Comparison of ENCODE assay signal across 17 cellular contexts in genomic region chr12:120209851-120210250, GRCh38. TPM values are rescaled to one million over a fixed set of nuclear protein-coding genes. Genes with fewer than 3 reads are reported as not detected.
A peak's percentile ranks its signal among the peaks of the same experiment; 100 is the strongest.
DNase-seq lines count a peak whose midpoint lies in the region; ATAC-seq, FAIRE-seq and TF ChIP-seq lines count a peak whose summit lies in the region.
"Had no signal": no experiment of that assay in that cellular context is flagged by ENCODE, and none has a peak within 500 bp of the region (broad histone marks: within the 10 kb centered on the region; RNA-seq: fewer than 3 reads in every experiment).

No MANE protein-coding gene starts in this region.

- dilution Hi-C loops in keratinocyte (cut with MboI; ENCODE audit: extremely low pct_ligation_motif_present, low sequenced_read_pairs) = no loop called here

- DNase-seq in RWPE2 (ENCODE audit: low spot score) (no peak), endodermal cell (peak; percentile 52), keratinocyte (ENCODE audit: low read depth, low spot score) (no peak), DMS79 treated with DMSO at 0.1 percent for 48 hours (lab: John Stamatoyannopoulos, UW) (no peak), Right ventricle myocardium inferior (ENCODE audit: missing footprints) (no peak), DMS79 (lab: John Stamatoyannopoulos, UW) (no peak), NCI-H524 treated with DMSO at 0.1 percent for 48 hours (lab: John Stamatoyannopoulos, UW) (no peak)
- DNase-seq: BE2C; CD4-positive, alpha-beta T cell; DMS53; GM23248; KG1; NCI-H146; NCI-H2081 treated with DMSO at 0.1 percent for 48 hours; NCI-H510A treated with DMSO at 0.1 percent for 48 hours; SHP77; SK-N-SH had no signal

- H3K79me2 ChIP-seq in keratinocyte (ENCODE audit: control insufficient read depth, insufficient read depth, low read length) = peaks cover 9% of the 10 kb centered on the region

- H3K27ac ChIP-seq in RWPE2 (ENCODE audit: poor library complexity, severe bottlenecking) = peak overlapping the region; percentile 27
- no peak overlapping the region for H3K27ac ChIP-seq in endodermal cell (ENCODE audit: low read depth, low read length)
- peak overlapping the region; percentile 51 for H3K27ac ChIP-seq in keratinocyte (ENCODE audit: control insufficient read depth, insufficient read depth, low read length)
- H3K27ac ChIP-seq: GM23248 had no signal

- H3K9me3 ChIP-seq in RWPE2 (ENCODE audit: severe bottlenecking) (no peaks in the 10 kb centered on the region), endodermal cell (ENCODE audit: control insufficient read depth, low read length) (peaks cover 9% of the 10 kb centered on the region), keratinocyte (ENCODE audit: control insufficient read depth, low read depth, low read length) (no peaks in the 10 kb centered on the region)
- H3K9me3 ChIP-seq: BE2C, SK-N-SH had no signal

- H3K27me3 ChIP-seq in RWPE2 (ENCODE audit: insufficient read depth, poor library complexity, severe bottlenecking) = no peaks in the 10 kb centered on the region
- no peaks in the 10 kb centered on the region for H3K27me3 ChIP-seq in endodermal cell (ENCODE audit: control insufficient read depth, insufficient read depth, low read length, poor library complexity, severe bottlenecking)
- H3K27me3 ChIP-seq in keratinocyte (ENCODE audit: control insufficient read depth, extremely low read depth, insufficient read depth, low read length) = no peaks in the 10 kb centered on the region
- H3K27me3 ChIP-seq: BE2C had no signal

- WGBS in endodermal cell (ENCODE audit: insufficient coverage in 1 of 2, insufficient read length in 1 of 2), 2 experiments = 90 to 95% methylated on average over 8 to 13 of the region's 13 CpGs

- no peak overlapping the region for H2AFZ ChIP-seq in keratinocyte (ENCODE audit: control insufficient read depth, low read length)
- H2AFZ ChIP-seq: GM23248 had no signal

- no peaks in the 10 kb centered on the region for H3K27me3 Mint-ChIP-seq in endodermal cell (ENCODE audit: insufficient read depth)
- H3K27me3 Mint-ChIP-seq: CD4-positive, alpha-beta T cell had no signal

- H3K4me1 Mint-ChIP-seq in endodermal cell = no peaks in the 10 kb centered on the region

- H3K4me3 Mint-ChIP-seq in endodermal cell = no peak overlapping the region
- H3K4me3 Mint-ChIP-seq: CD4-positive, alpha-beta T cell had no signal

- H3K9ac ChIP-seq in endodermal cell (ENCODE audit: extremely low read depth, low read length, poor library complexity, severe bottlenecking) = no peak overlapping the region
- H3K9ac ChIP-seq in keratinocyte (ENCODE audit: control insufficient read depth, extremely low read depth, insufficient read depth, low read length) = peak overlapping the region; percentile 43
- H3K9ac ChIP-seq: GM23248, SK-N-SH had no signal

- ATAC-seq in RWPE2 (ENCODE audit: low read depth) = peak; percentile 23; the same call in 2 of the 3 replicates
- no peak for ATAC-seq in Right ventricle myocardium inferior

- H3K36me3 Mint-ChIP-seq in endodermal cell (ENCODE audit: low read depth) = peaks cover 70% of the 10 kb centered on the region

- H3K36me3 ChIP-seq in RWPE2 (ENCODE audit: low read depth) = peaks cover 56% of the 10 kb centered on the region
- H3K36me3 ChIP-seq in endodermal cell (ENCODE audit: control insufficient read depth, insufficient read depth, low read length) = peaks cover 60% of the 10 kb centered on the region
- H3K36me3 ChIP-seq in keratinocyte (ENCODE audit: control insufficient read depth in 2 of 2, extremely low read depth in 1 of 2, insufficient read depth in 2 of 2, low read length in 2 of 2) = peaks cover 34 to 41% of the 10 kb centered on the region in 2 experiments

- H3K4me1 ChIP-seq in RWPE2 (ENCODE audit: insufficient read depth, poor library complexity, severe bottlenecking) (no peaks in the 10 kb centered on the region), endodermal cell (ENCODE audit: control insufficient read depth, insufficient read depth, low read length) (no peaks in the 10 kb centered on the region), keratinocyte (ENCODE audit: control insufficient read depth, extremely low read depth, insufficient read depth, low read length) (peaks cover 21% of the 10 kb centered on the region)
- H3K4me1 ChIP-seq: BE2C had no signal

- H3K9me3 Mint-ChIP-seq in endodermal cell = peaks cover 8% of the 10 kb centered on the region
- H3K9me3 Mint-ChIP-seq: CD4-positive, alpha-beta T cell had no signal

- no peak overlapping the region for H3K27ac Mint-ChIP-seq in endodermal cell
- H3K27ac Mint-ChIP-seq: CD4-positive, alpha-beta T cell had no signal

- peak; percentile 95 for FAIRE-seq in keratinocyte (lab: Jason Lieb, UNC)

- intact Hi-C loops in Right ventricle myocardium inferior (cut with DNase I) = no loop called here

- H4K20me1 ChIP-seq in keratinocyte (ENCODE audit: control insufficient read depth, extremely low read depth, insufficient read depth, low read length) = no peaks in the 10 kb centered on the region

- H3K4me2 ChIP-seq in keratinocyte (ENCODE audit: control insufficient read depth, extremely low read depth, insufficient read depth, low read depth, low read length) = peak overlapping the region; percentile 34
- H3K4me2 ChIP-seq: SK-N-SH had no signal

- TF ChIP-seq CTCF in RWPE2 (IDR thresholded peaks at IDR 0.05; ENCODE audit: poor library complexity, severe bottlenecking) = no peak
- no peak for TF ChIP-seq CTCF in endodermal cell (conservative IDR thresholded peaks at IDR 0.05)
- TF ChIP-seq CTCF in keratinocyte (optimal IDR thresholded peaks at IDR 0.05 in 1 of 3, IDR thresholded peaks at IDR 0.05 in 1 of 3, conservative IDR thresholded peaks at IDR 0.05 in 1 of 3; ENCODE audit: extremely low read depth in 1 of 3, insufficient read depth in 2 of 3, low read length in 3 of 3) = peak in 1 of 3 experiments; percentile 8

- H3K4me3 ChIP-seq in RWPE2 (ENCODE audit: severe bottlenecking) (no peak overlapping the region), endodermal cell (ENCODE audit: low read length) (no peak overlapping the region), keratinocyte (ENCODE audit: control insufficient read depth in 2 of 3, extremely low read depth in 1 of 3, insufficient read depth in 2 of 3, low read depth in 1 of 3, low read length in 3 of 3) (no peak overlapping the region)
- H3K4me3 ChIP-seq: GM23248 had no signal

- H3K9me1 ChIP-seq in keratinocyte (ENCODE audit: control insufficient read depth, extremely low read depth, insufficient read depth, low read length) = no peaks in the 10 kb centered on the region

RNA-seq across cellular contexts. Expression of gene RPLP0, which starts 8.9 kb away (rescaled TPM):
- total RNA-seq in endodermal cell (1,000 to 10,000 TPM; 2,153 to 2,485 TPM), Right ventricle myocardium inferior (892 TPM)
- polyA plus RNA-seq in endodermal cell (2013, experiment 1 of 2) = 3,202 TPM
- 2,907 TPM for polyA plus RNA-seq in endodermal cell (2013, experiment 2 of 2)
- 3,950 to 5,808 TPM (median 4,618 TPM) in 3 replicates for polyA plus RNA-seq in keratinocyte
- 2,331 TPM for polyA plus RNA-seq in keratinocyte (2011; ENCODE audit: low read depth)
- 5,109 and 6,391 TPM in 2 replicates for polyA plus RNA-seq in keratinocyte (2011; cell fraction: cytosol; rRNA removed)
- polyA plus RNA-seq in keratinocyte (2011; cell fraction: nucleus; rRNA removed) = 1,448 and 1,525 TPM in 2 replicates
- polyA plus RNA-seq in keratinocyte (2012; ENCODE audit: low replicate concordance) = 2,330 and 3,652 TPM in 2 replicates
- polyA minus RNA-seq in keratinocyte = 3,230 to 5,763 TPM (median 4,158 TPM) in 3 replicates
- polyA minus RNA-seq in keratinocyte (2011; cell fraction: cytosol; rRNA and poly(A)+ RNA removed) = 2,814 TPM
- 617 and 664 TPM in 2 replicates for polyA minus RNA-seq in keratinocyte (2011; cell fraction: nucleus; rRNA and poly(A)+ RNA removed)

RNA-seq across cellular contexts. Expression of gene GCN1, which starts 15.3 kb away (rescaled TPM):
- total RNA-seq in endodermal cell = 100 to 1,000 TPM; 133 to 143 TPM
- 51.2 TPM for polyA plus RNA-seq in endodermal cell (2013, experiment 1 of 2)
- polyA plus RNA-seq in endodermal cell (2013, experiment 2 of 2) = 52.7 TPM
- 26.1 to 56.3 TPM (median 34.1 TPM) in 3 replicates for polyA plus RNA-seq in keratinocyte
- 33.4 TPM for polyA plus RNA-seq in keratinocyte (2011; ENCODE audit: low read depth)
- 21.4 and 29.2 TPM in 2 replicates for polyA plus RNA-seq in keratinocyte (2011; cell fraction: cytosol; rRNA removed)
- 210 and 283 TPM in 2 replicates for polyA plus RNA-seq in keratinocyte (2011; cell fraction: nucleus; rRNA removed)
- polyA plus RNA-seq in keratinocyte (2012; ENCODE audit: low replicate concordance) = 24.1 and 58.8 TPM in 2 replicates
- 161 to 298 TPM (median 224 TPM) in 3 replicates for polyA minus RNA-seq in keratinocyte
- polyA minus RNA-seq in keratinocyte (2011; cell fraction: cytosol; rRNA and poly(A)+ RNA removed) = 102 TPM
- 202 and 229 TPM in 2 replicates for polyA minus RNA-seq in keratinocyte (2011; cell fraction: nucleus; rRNA and poly(A)+ RNA removed)
- 35.7 TPM for total RNA-seq in Right ventricle myocardium inferior

RNA-seq across cellular contexts. Expression of gene PXN, which starts 55.7 kb away (rescaled TPM):
- total RNA-seq in endodermal cell (10 to 100 TPM; 58.4 to 92.7 TPM), Right ventricle myocardium inferior (63.7 TPM)
- 42.1 TPM for polyA plus RNA-seq in endodermal cell (2013, experiment 1 of 2)
- 44.5 TPM for polyA plus RNA-seq in endodermal cell (2013, experiment 2 of 2)
- 98.7 to 224 TPM (median 114 TPM) in 3 replicates for polyA plus RNA-seq in keratinocyte
- 68.4 TPM for polyA plus RNA-seq in keratinocyte (2011; ENCODE audit: low read depth)
- 160 and 207 TPM in 2 replicates for polyA plus RNA-seq in keratinocyte (2011; cell fraction: cytosol; rRNA removed)
- 382 and 553 TPM in 2 replicates for polyA plus RNA-seq in keratinocyte (2011; cell fraction: nucleus; rRNA removed)
- polyA plus RNA-seq in keratinocyte (2012; ENCODE audit: low replicate concordance) = 102 and 393 TPM in 2 replicates
- 166 to 1,266 TPM (median 204 TPM) in 3 replicates for polyA minus RNA-seq in keratinocyte
- polyA minus RNA-seq in keratinocyte (2011; cell fraction: cytosol; rRNA and poly(A)+ RNA removed) = 149 TPM
- 171 and 252 TPM in 2 replicates for polyA minus RNA-seq in keratinocyte (2011; cell fraction: nucleus; rRNA and poly(A)+ RNA removed)
